1 cellular context compared by ENCODE assay signal in the genomic region with DNA sequence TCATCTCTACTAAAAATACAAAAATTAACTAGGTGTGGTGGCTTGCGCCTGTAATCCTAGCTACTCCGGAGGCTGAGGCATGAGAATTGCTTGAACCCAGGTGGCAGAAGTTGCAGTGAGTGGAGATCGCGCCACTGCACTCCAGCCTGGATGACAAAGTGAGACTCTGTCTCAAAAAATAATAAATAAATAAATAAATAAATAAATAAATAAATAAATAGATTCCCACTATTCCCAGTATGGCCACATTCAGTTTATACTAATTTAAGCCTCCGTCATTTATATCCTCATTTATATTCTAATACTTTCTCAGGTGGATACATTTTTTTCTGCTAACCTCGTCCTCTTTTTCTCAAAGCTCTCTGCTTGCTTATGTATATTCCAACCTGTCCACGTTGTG.
TF ChIP-seq lines count a peak whose summit lies in the region.

No MANE protein-coding gene starts in this region.

TF ChIP-seq in HEK293, 187 proteins besides CTCF, POLR2A, EP300 and RAD21 (continued from another document):
- peak; percentile 68; the same call in 1 of the 2 replicates for TF ChIP-seq ZNF518A (tag by site-specific recombination; conservative IDR thresholded peaks at IDR 0.05; ENCODE audit: low read depth)
- TF ChIP-seq ZNF623 (tag by site-specific recombination; IDR thresholded peaks at IDR 0.05) = peak; percentile 51
- 0 out of 2 replicates have a peak, but pooled peaks have one; percentile 32 for TF ChIP-seq ZNF664 (tag by site-specific recombination; IDR thresholded peaks at IDR 0.05)
- TF ChIP-seq ZNF654 (tag by site-specific recombination; IDR thresholded peaks at IDR 0.05; ENCODE audit: low read depth) = peak; percentile 12; the same call in 1 of the 2 replicates
- 0 out of 2 replicates have a peak, but pooled peaks have one; percentile 9 for TF ChIP-seq ZNF202 (tag by site-specific recombination; IDR thresholded peaks at IDR 0.05; ENCODE audit: borderline replicate concordance)
- TF ChIP-seq REST (tag by site-specific recombination; IDR thresholded peaks at IDR 0.05) = peak; percentile 46; the same call in 1 of the 2 replicates
- TF ChIP-seq ZNF394 (tag by site-specific recombination; IDR thresholded peaks at IDR 0.05; ENCODE audit: borderline replicate concordance) = peak; percentile 81; the same call in 1 of the 2 replicates
- peak; percentile 66 for TF ChIP-seq ZNF426 (tag by site-specific recombination; IDR thresholded peaks at IDR 0.05)
